ENCODE assay signal across 10 cellular contexts in the genomic region with DNA sequence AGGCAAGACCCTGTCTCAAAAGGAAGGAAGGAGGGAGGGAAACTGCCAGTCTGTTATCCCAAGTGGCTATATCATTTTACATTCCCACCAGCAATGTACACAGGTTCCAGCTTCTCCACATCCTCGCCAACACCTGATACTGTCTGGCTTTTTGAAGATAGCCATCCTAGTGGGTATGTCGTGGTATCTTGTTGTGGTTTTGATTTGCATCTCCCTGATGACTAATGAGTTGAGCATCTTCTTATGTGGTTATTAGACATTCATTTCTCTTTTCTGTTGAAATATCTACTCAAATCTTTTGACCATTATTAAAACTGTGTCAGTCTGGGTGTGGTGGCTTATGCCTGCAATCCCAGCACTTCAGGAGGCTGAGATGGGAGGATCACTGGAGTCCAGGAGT. TPM values are rescaled to one million over a fixed set of nuclear protein-coding genes. Genes with fewer than 3 reads are reported as not detected.
DNase-seq lines count a peak whose midpoint lies in the region; ATAC-seq and TF ChIP-seq lines count a peak whose summit lies in the region.
"Had no signal": no experiment of that assay in that cellular context is flagged by ENCODE, and none has a peak within 500 bp of the region (broad histone marks: within the 10 kb centered on the region; RNA-seq: fewer than 3 reads in every experiment).

No MANE protein-coding gene starts in this region.

- DNase-seq in kidney tubule cell (ENCODE audit: low spot score) (peak; percentile 89), retina (no peak), NCI-H1930 (lab: John Stamatoyannopoulos, UW) (no peak)
- DNase-seq in activated naive CD4-positive, alpha-beta T cell treated with anti-CD3 and anti-CD28 coated beads for 36 hours = no peak
- DNase-seq: H9, MG63 had no signal

- H3K27ac Mint-ChIP-seq in activated naive CD4-positive, alpha-beta T cell treated with anti-CD3 and anti-CD28 coated beads for 36 hours = no peak overlapping the region
- H3K27ac Mint-ChIP-seq: H9 had no signal

- no peak overlapping the region for H3K4me3 Mint-ChIP-seq in activated naive CD4-positive, alpha-beta T cell treated with anti-CD3 and anti-CD28 coated beads for 36 hours
- H3K4me3 Mint-ChIP-seq: H9 had no signal

- ATAC-seq in GM18867 (IDR thresholded peaks at IDR 0.05; ENCODE audit: unreplicated experiment) (peak; percentile 69), HG03175 (IDR thresholded peaks at IDR 0.05; ENCODE audit: unreplicated experiment) (peak; percentile 67), SK-N-SH treated with all-trans-retinoic acid at 6 μM for 48 hours (peak; percentile 85), HG02588 (IDR thresholded peaks at IDR 0.05; ENCODE audit: unreplicated experiment) (no peak)

- H3K36me3 Mint-ChIP-seq in activated naive CD4-positive, alpha-beta T cell treated with anti-CD3 and anti-CD28 coated beads for 36 hours (ENCODE audit: low read depth) = no peaks in the 10 kb centered on the region

- intact Hi-C loops in activated naive CD4-positive, alpha-beta T cell treated with anti-CD3 and anti-CD28 coated beads for 36 hours (cut with micrococcal nuclease) = no loop called here

- H3K4me1 Mint-ChIP-seq in activated naive CD4-positive, alpha-beta T cell treated with anti-CD3 and anti-CD28 coated beads for 36 hours (ENCODE audit: low read depth) = no peaks in the 10 kb centered on the region

- CTCF ChIA-PET in activated naive CD4-positive, alpha-beta T cell treated with anti-CD3 and anti-CD28 coated beads for 36 hours (lab: Charles Lee) = no interaction called here

- no peaks in the 10 kb centered on the region for H3K27me3 Mint-ChIP-seq in activated naive CD4-positive, alpha-beta T cell treated with anti-CD3 and anti-CD28 coated beads for 36 hours (ENCODE audit: low read depth)

- H3K9me3 Mint-ChIP-seq in activated naive CD4-positive, alpha-beta T cell treated with anti-CD3 and anti-CD28 coated beads for 36 hours = no peaks in the 10 kb centered on the region
- H3K9me3 Mint-ChIP-seq: H9 had no signal

TF ChIP-seq in SK-N-SH treated with all-trans-retinoic acid at 6 μM for 48 hours, 23 proteins besides CTCF, POLR2A, EP300 and RAD21:
- no peak for TF ChIP-seq GLIS3 (CRISPR knock-in tag; IDR thresholded peaks at IDR 0.05)
- TF ChIP-seq SNAI2 (CRISPR knock-in tag; IDR thresholded peaks at IDR 0.05) = no peak
- TF ChIP-seq ZC3H10 (CRISPR knock-in tag; IDR thresholded peaks at IDR 0.05) = no peak
- TF ChIP-seq ARNTL (CRISPR knock-in tag; IDR thresholded peaks at IDR 0.05; ENCODE audit: borderline replicate concordance, low read depth) = no peak
- TF ChIP-seq ZNF565 (CRISPR knock-in tag; conservative IDR thresholded peaks at IDR 0.05; ENCODE audit: low read depth) = no peak
- no peak for TF ChIP-seq PPARA (CRISPR knock-in tag; IDR thresholded peaks at IDR 0.05; ENCODE audit: borderline replicate concordance)
- TF ChIP-seq, protein P1, sequence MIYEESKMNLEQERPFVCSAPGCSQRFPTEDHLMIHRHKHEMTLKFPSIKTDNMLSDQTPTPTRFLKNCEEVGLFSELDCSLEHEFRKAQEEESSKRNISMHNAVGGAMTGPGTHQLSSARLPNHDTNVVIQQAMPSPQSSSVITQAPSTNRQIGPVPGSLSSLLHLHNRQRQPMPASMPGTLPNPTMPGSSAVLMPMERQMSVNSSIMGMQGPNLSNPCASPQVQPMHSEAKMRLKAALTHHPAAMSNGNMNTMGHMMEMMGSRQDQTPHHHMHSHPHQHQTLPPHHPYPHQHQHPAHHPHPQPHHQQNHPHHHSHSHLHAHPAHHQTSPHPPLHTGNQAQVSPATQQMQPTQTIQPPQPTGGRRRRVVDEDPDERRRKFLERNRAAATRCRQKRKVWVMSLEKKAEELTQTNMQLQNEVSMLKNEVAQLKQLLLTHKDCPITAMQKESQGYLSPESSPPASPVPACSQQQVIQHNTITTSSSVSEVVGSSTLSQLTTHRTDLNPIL (CRISPR knock-in tag; IDR thresholded peaks at IDR 0.05; ENCODE audit: low read depth) = no peak
- TF ChIP-seq TCF4 (CRISPR knock-in tag; IDR thresholded peaks at IDR 0.05; ENCODE audit: borderline replicate concordance) = no peak
- no peak for TF ChIP-seq BACH2 (CRISPR knock-in tag; IDR thresholded peaks at IDR 0.05; ENCODE audit: borderline replicate concordance)
- no peak for TF ChIP-seq ZNF70 (CRISPR knock-in tag; IDR thresholded peaks at IDR 0.05)
- no peak for TF ChIP-seq ZFP30 (CRISPR knock-in tag; IDR thresholded peaks at IDR 0.05)
- TF ChIP-seq, protein P2, sequence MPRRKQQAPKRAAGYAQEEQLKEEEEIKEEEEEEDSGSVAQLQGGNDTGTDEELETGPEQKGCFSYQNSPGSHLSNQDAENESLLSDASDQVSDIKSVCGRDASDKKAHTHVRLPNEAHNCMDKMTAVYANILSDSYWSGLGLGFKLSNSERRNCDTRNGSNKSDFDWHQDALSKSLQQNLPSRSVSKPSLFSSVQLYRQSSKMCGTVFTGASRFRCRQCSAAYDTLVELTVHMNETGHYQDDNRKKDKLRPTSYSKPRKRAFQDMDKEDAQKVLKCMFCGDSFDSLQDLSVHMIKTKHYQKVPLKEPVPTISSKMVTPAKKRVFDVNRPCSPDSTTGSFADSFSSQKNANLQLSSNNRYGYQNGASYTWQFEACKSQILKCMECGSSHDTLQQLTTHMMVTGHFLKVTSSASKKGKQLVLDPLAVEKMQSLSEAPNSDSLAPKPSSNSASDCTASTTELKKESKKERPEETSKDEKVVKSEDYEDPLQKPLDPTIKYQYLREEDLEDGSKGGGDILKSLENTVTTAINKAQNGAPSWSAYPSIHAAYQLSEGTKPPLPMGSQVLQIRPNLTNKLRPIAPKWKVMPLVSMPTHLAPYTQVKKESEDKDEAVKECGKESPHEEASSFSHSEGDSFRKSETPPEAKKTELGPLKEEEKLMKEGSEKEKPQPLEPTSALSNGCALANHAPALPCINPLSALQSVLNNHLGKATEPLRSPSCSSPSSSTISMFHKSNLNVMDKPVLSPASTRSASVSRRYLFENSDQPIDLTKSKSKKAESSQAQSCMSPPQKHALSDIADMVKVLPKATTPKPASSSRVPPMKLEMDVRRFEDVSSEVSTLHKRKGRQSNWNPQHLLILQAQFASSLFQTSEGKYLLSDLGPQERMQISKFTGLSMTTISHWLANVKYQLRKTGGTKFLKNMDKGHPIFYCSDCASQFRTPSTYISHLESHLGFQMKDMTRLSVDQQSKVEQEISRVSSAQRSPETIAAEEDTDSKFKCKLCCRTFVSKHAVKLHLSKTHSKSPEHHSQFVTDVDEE (CRISPR knock-in tag; IDR thresholded peaks at IDR 0.05) = no peak
- TF ChIP-seq CSDC2 (CRISPR knock-in tag; IDR thresholded peaks at IDR 0.05) = no peak
- no peak for TF ChIP-seq RARB (CRISPR knock-in tag; IDR thresholded peaks at IDR 0.05)

RNA-seq across cellular contexts. Expression of a gene that starts 47.9 kb away (rescaled TPM):
- total RNA-seq in activated naive CD4-positive, alpha-beta T cell treated with anti-CD3 and anti-CD28 coated beads for 36 hours = 10 to 100 TPM; 42.5 to 43.2 TPM
